In the genomic region with DNA sequence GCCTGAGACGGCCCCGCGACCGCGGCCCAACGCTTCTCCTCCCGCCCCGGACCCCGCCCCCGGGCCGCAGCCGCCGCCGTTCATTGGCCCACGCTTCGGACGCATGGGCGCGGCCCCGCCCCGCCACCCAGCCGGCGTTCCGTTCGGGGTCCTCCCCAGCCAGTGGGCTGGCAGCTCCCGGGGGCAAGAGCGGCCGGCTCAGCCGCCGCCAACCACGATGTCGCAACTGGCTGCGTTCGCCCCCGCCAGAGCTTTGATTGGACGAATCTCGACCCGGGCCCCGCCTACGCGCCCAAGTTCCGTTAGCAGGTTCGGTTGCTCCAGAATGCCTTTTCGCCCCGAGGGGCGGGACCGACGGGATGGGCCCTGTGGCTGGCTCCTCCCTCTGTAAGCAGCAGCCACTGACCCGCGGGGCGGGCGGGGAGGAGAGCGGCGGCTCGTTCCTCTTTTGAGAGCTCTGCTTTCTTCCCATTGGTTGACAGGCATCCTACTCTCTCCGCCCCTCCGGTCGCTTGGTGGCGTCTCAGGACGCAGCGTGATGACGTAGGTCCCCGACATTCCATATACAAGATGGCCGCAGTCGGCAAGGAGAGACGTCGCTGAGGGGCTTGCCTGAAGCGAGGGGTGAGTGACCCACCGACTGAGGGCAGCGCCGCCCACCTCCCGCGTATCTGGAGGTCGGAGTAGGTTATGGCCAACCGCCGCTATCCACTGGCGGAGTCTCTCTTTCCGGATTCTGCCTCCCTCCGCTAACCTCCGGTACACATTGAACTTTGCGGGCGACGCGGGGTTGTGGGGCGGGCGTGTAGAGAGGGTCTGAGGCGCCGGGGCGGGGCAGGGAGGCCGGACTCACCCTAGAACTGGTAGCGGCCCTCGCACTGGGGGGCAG, we compare ENCODE assay signal across 8 cellular contexts. TPM values are rescaled to one million over a fixed set of nuclear protein-coding genes. Genes with fewer than 3 reads are reported as not detected.
A peak's percentile ranks its signal among the peaks of the same experiment; 100 is the strongest.
DNase-seq lines count a peak whose midpoint lies in the region; ATAC-seq lines count a peak whose summit lies in the region.

Gene CCNK, plus strand, starts transcription at position 554 of the 889 bp plus-strand sequence. CDS start 11,269 bp downstream, outside the sequence.
Gene SETD3, minus strand, starts transcription at position 4 of the 889 bp plus-strand sequence. CDS start 15,054 bp downstream, outside the sequence.

- no peaks in the 10 kb centered on the region for H3K27me3 ChIP-seq in effector memory CD4-positive, alpha-beta T cell (replicated peaks; ENCODE audit: control insufficient read depth, insufficient read depth, low read length, poor library complexity, severe bottlenecking)

- ATAC-seq in GM21360 (IDR thresholded peaks at IDR 0.05; ENCODE audit: unreplicated experiment) = peak; percentile 87

- H3K27ac ChIP-seq in effector memory CD4-positive, alpha-beta T cell (ENCODE audit: insufficient read depth, low read length, poor library complexity, severe bottlenecking) = peak within 1 kb of the TSS; percentile 88

- H3K4me1 ChIP-seq in effector memory CD4-positive, alpha-beta T cell (ENCODE audit: control insufficient read depth, insufficient read depth, low read length, poor library complexity, severe bottlenecking) = peaks cover 21% of the 10 kb centered on the region

- peak within 1 kb of the TSS; percentile 83 for H3K4me3 ChIP-seq in effector memory CD4-positive, alpha-beta T cell (ENCODE audit: insufficient read depth, low read depth, low read length, poor library complexity, severe bottlenecking)

- no peaks in the 10 kb centered on the region for H3K9me3 ChIP-seq in effector memory CD4-positive, alpha-beta T cell (ENCODE audit: control insufficient read depth, low read length)

- no peaks in the 10 kb centered on the region for H3K36me3 ChIP-seq in effector memory CD4-positive, alpha-beta T cell (ENCODE audit: control insufficient read depth, insufficient read depth, low read length)

- DNase-seq in COLO668 (lab: John Stamatoyannopoulos, UW; ENCODE audit: unreplicated experiment) = peak; percentile 100
- DNase-seq in HT1080 (ENCODE audit: low read depth) = peak; percentile 100
- peak; percentile 99 for DNase-seq in NOMO-1 treated with DMSO at 0.1 percent for 48 hours (lab: John Stamatoyannopoulos, UW; ENCODE audit: unreplicated experiment)
- peak; percentile 100 for DNase-seq in activated CD8-positive, alpha-beta memory T cell treated with anti-CD3 and anti-CD28 coated beads for 4 hours (ENCODE audit: low read depth in 2 of 2)
- DNase-seq in effector memory CD4-positive, alpha-beta T cell = peak; percentile 100
- peak; percentile 100 for DNase-seq in lung microvascular endothelial cell (ENCODE audit: low read depth in 2 of 2)
- DNase-seq in stimulated activated CD4-positive, alpha-beta T cell treated with anti-CD3 and anti-CD28 coated beads, TNF-alpha, amount 100 ng/mL, for 48 hours (ENCODE audit: low read depth in 3 of 3) = peak; percentile 99 to 100 (median 100)

RNA-seq across cellular contexts. Expression of gene CCNK, which starts in this region (rescaled TPM):
- 6.6 and 14.1 TPM in 2 replicates for total RNA-seq in HT1080 (2014; rRNA removed; shearing (Covaris generic))
- 57.8 and 74.8 TPM in 2 replicates for polyA plus RNA-seq in HT1080 (2015; cell fraction: cytosol; rRNA removed)
- 51.4 and 58.2 TPM in 2 replicates for polyA plus RNA-seq in HT1080 (2015; cell fraction: nucleus; rRNA removed)
- total RNA-seq in lung microvascular endothelial cell = 25.6 and 28.1 TPM in 2 replicates

RNA-seq across cellular contexts. Expression of gene SETD3, which starts in this region (rescaled TPM):
- 36.6 and 37.7 TPM in 2 replicates for total RNA-seq in HT1080 (2014; rRNA removed; shearing (Covaris generic))
- 46.2 and 50.7 TPM in 2 replicates for polyA plus RNA-seq in HT1080 (2015; cell fraction: cytosol; rRNA removed)
- 28.8 and 30.7 TPM in 2 replicates for polyA plus RNA-seq in HT1080 (2015; cell fraction: nucleus; rRNA removed)
- total RNA-seq in lung microvascular endothelial cell = 38.4 and 57.9 TPM in 2 replicates

Comparison
In these comparisons a context has a peak if more than half of its experiments do, and no peak if none do; other contexts are left out.
1. Peak in every context shown above with its lines: DNase-seq, ATAC-seq, H3K4me3 ChIP-seq and H3K27ac ChIP-seq.